26 cellular contexts compared by ENCODE assay signal in genomic region chr4:148283665-148284064, GRCh38.
"Had no signal": no experiment of that assay in that cellular context is flagged by ENCODE, and none has a peak within 500 bp of the region (broad histone marks: within the 10 kb centered on the region; RNA-seq: fewer than 3 reads in every experiment).

No MANE protein-coding gene starts in this region.

- H3K27ac Mint-ChIP-seq: activated CD4-positive, alpha-beta T cell treated with anti-CD3 and anti-CD28 coated beads for 36 hours; activated CD8-positive, alpha-beta memory T cell treated with anti-CD3 and anti-CD28 coated beads, Interleukin-2, amount 10 ng/mL, durations not matched to agents 7 days and 5 days; activated naive CD8-positive, alpha-beta T cell; activated T-cell treated with anti-CD3 and anti-CD28 coated beads, Interleukin-2, amount 50 U/mL, for 24 hours; activated T-helper 1 cell treated with anti-CD3 and anti-CD28 coated beads, Interleukin-12 subunit alpha, Interleukin-12 subunit beta, Interleukin-2, Interleukin-4 antibody, amounts not matched to agents 30 ng/mL and 10 ng/mL and 1 ng/mL, durations not matched to agents 14 hours and 24 hours and 36 hours; T-cell had no signal

- H3K27me3 Mint-ChIP-seq: activated CD4-positive, alpha-beta T cell treated with anti-CD3 and anti-CD28 coated beads for 36 hours; activated CD8-positive, alpha-beta memory T cell treated with anti-CD3 and anti-CD28 coated beads, Interleukin-2, amount 10 ng/mL, durations not matched to agents 7 days and 5 days; activated naive CD8-positive, alpha-beta T cell; activated T-cell treated with anti-CD3 and anti-CD28 coated beads, Interleukin-2, amount 50 U/mL, for 24 hours; T-cell had no signal

- H3K27ac ChIP-seq: SK-N-MC, WERI-Rb-1 had no signal

- H3K4me1 Mint-ChIP-seq: activated CD8-positive, alpha-beta memory T cell treated with anti-CD3 and anti-CD28 coated beads, Interleukin-2, amount 10 ng/mL, durations not matched to agents 7 days and 5 days had no signal

- H3K4me3 ChIP-seq: K562, SK-N-MC had no signal

- H3K36me3 ChIP-seq: WERI-Rb-1 had no signal

- H3K36me3 Mint-ChIP-seq: activated CD8-positive, alpha-beta memory T cell treated with anti-CD3 and anti-CD28 coated beads, Interleukin-2, amount 10 ng/mL, durations not matched to agents 7 days and 5 days; T-cell had no signal

- H3K4me3 Mint-ChIP-seq: activated CD4-positive, alpha-beta T cell treated with anti-CD3 and anti-CD28 coated beads for 36 hours; activated CD8-positive, alpha-beta memory T cell treated with anti-CD3 and anti-CD28 coated beads, Interleukin-2, amount 10 ng/mL, durations not matched to agents 7 days and 5 days; activated naive CD8-positive, alpha-beta T cell; activated T-cell treated with anti-CD3 and anti-CD28 coated beads, Interleukin-2, amount 50 U/mL, for 24 hours; activated T-helper 1 cell treated with anti-CD3 and anti-CD28 coated beads, Interleukin-12 subunit alpha, Interleukin-12 subunit beta, Interleukin-2, Interleukin-4 antibody, amounts not matched to agents 30 ng/mL and 10 ng/mL and 1 ng/mL, durations not matched to agents 14 hours and 24 hours and 36 hours; T-cell had no signal

- FAIRE-seq: K562 had no signal

- DNase-seq: activated CD4-positive, alpha-beta T cell treated with anti-CD3 and anti-CD28 coated beads for 36 hours; activated CD4-positive, alpha-beta T cell treated with anti-CD3 and anti-CD28 coated beads, Interleukin-2, amount 50 U/mL, for 4 hours; activated CD8-positive, alpha-beta memory T cell treated with anti-CD3 and anti-CD28 coated beads, Interleukin-2, amount 10 ng/mL, durations not matched to agents 7 days and 5 days; activated effector memory CD4-positive, alpha-beta T cell treated with Interleukin-2 at 50 U/mL for 16 hours; activated naive CD4-positive, alpha-beta T cell treated with Interleukin-2 at 50 U/mL for 16 hours; activated T-cell treated with anti-CD3 and anti-CD28 coated beads, Interleukin-2, amount 50 U/mL, for 24 hours; Karpas-422; MM.1S; NCI-H1105; NCI-H1436; NCI-H1694 treated with DMSO at 0.1 percent for 48 hours; NCI-H2029 treated with DMSO at 0.1 percent for 48 hours; NCI-H345; NCI-H510A; NCI-H526 treated with DMSO at 0.1 percent for 48 hours; NK-92 treated with Interleukin-12 subunit alpha and Interleukin-12 subunit beta, amount 100 ng/mL, for 24 hours; OCI-M1; RPMI8226; T-cell; WERI-Rb-1 had no signal

- ATAC-seq: activated CD4-positive, alpha-beta T cell treated with anti-CD3 and anti-CD28 coated beads for 36 hours; activated CD8-positive, alpha-beta memory T cell treated with anti-CD3 and anti-CD28 coated beads, Interleukin-2, amount 10 ng/mL, durations not matched to agents 7 days and 5 days; K562; Panc1; Right ventricle myocardium inferior; T-cell had no signal

- H3K9me3 Mint-ChIP-seq: activated T-cell treated with anti-CD3 and anti-CD28 coated beads, Interleukin-2, amount 50 U/mL, for 24 hours; activated T-helper 1 cell treated with anti-CD3 and anti-CD28 coated beads, Interleukin-12 subunit alpha, Interleukin-12 subunit beta, Interleukin-2, Interleukin-4 antibody, amounts not matched to agents 30 ng/mL and 10 ng/mL and 1 ng/mL, durations not matched to agents 14 hours and 24 hours and 36 hours; T-cell had no signal
